ENCODE assay signal across 8 cellular contexts in the genomic region with DNA sequence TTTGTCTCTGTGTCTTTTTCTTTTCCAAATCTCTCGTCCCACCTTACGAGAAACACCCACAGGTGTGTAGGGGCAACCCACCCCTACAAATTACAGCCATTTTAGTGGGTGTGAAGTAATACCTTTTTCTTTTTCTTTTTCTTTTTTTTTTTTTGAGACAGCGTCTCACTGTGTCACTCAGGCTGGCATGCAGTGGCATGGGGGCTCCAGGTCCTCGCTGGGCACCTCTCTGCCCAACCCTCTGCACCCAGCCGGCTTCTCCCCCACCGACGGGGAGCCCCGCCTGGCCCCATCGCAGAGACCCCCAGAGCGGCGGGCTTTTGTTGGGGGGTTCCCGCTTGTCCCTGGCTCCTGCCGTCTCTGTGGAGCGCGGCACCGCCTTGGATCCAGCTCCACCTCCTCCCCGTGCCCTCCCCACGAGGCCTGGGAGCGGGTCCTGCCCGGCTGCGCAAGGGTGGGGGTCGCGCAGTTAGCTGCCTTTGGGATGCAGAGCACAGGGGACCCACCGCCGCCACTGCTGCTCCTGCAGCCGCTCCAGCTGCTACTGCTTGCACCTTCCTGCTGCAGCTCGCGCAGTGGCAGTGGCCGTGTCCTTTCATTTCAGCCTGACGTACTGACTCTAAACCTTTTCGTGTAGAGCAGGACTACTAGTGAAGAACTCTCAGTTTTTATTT. TPM values are rescaled to one million over a fixed set of nuclear protein-coding genes. Genes with fewer than 3 reads are reported as not detected.
A peak's percentile ranks its signal among the peaks of the same experiment; 100 is the strongest.
DNase-seq lines count a peak whose midpoint lies in the region; TF ChIP-seq lines count a peak whose summit lies in the region.

No MANE protein-coding gene starts in this region.

- DNase-seq in NOMO-1 (lab: John Stamatoyannopoulos, UW; ENCODE audit: unreplicated experiment in 2 of 2) (peak; percentile 7 to 41), NOMO-1 treated with dmso at 0.1 percent for 144 hours (lab: John Stamatoyannopoulos, UW; ENCODE audit: unreplicated experiment) (no peak), M059J (ENCODE audit: low read depth) (peak; percentile 23), right atrium auricular region (ENCODE audit: low spot score) (no peak), skeletal muscle cell (ENCODE audit: low read depth) (no peak), midbrain (lab: John Stamatoyannopoulos, UW) (no peak), LoVo (ENCODE audit: low spot score) (no peak)
- DNase-seq in activated effector memory CD4-positive, alpha-beta T cell treated with anti-CD3 and anti-CD28 coated beads, Interleukin-2, amount 50 U/mL, for 16 hours: peak; percentile 76

- H3K4me3 ChIP-seq in right atrium auricular region: peak overlapping the region; percentile 29 to 52
- peak overlapping the region; percentile 54 for H3K4me3 ChIP-seq in skeletal muscle cell (ENCODE audit: low read depth, low read length)

- H3K4me1 ChIP-seq in right atrium auricular region: peaks cover 0 to 4% of the 10 kb centered on the region in 2 donors

- no peak overlapping the region for H3K27ac ChIP-seq in right atrium auricular region

- peaks cover 0 to 14% of the 10 kb centered on the region in 2 donors for H3K9me3 ChIP-seq in right atrium auricular region

- no peak for TF ChIP-seq CTCF in right atrium auricular region (IDR thresholded peaks at IDR 0.05)

- H3K36me3 ChIP-seq in right atrium auricular region: no peaks in the 10 kb centered on the region

- no peaks in the 10 kb centered on the region for H3K27me3 ChIP-seq in right atrium auricular region

RNA-seq across cellular contexts. Expression of a gene that starts 10.9 kb away (rescaled TPM):
- 29.8 and 33.5 TPM in 2 replicates for total RNA-seq in M059J (2014; rRNA removed; shearing (Covaris generic))
- 1 to 10 TPM; 7.5 to 8.3 TPM for total RNA-seq in right atrium auricular region

RNA-seq across cellular contexts. Expression of a gene that starts 15.8 kb away (rescaled TPM):
- total RNA-seq in M059J (2014; rRNA removed; shearing (Covaris generic)): 72.0 and 92.6 TPM in 2 replicates
- 10 to 100 TPM; 18.2 to 22.4 TPM for total RNA-seq in right atrium auricular region

Comparison
In these comparisons a context has a peak if more than half of its experiments do, and no peak if none do; other contexts are left out.
1. DNase-seq: peak in NOMO-1 (2 of 2), M059J (single experiment) and activated effector memory CD4-positive, alpha-beta T cell treated with anti-CD3 and anti-CD28 coated beads, Interleukin-2, amount 50 U/mL, for 16 hours (single experiment); none in NOMO-1 treated with dmso at 0.1 percent for 144 hours (single experiment), right atrium auricular region (single experiment), skeletal muscle cell (single experiment), midbrain (single experiment) and LoVo (single experiment).